In the genomic region with DNA sequence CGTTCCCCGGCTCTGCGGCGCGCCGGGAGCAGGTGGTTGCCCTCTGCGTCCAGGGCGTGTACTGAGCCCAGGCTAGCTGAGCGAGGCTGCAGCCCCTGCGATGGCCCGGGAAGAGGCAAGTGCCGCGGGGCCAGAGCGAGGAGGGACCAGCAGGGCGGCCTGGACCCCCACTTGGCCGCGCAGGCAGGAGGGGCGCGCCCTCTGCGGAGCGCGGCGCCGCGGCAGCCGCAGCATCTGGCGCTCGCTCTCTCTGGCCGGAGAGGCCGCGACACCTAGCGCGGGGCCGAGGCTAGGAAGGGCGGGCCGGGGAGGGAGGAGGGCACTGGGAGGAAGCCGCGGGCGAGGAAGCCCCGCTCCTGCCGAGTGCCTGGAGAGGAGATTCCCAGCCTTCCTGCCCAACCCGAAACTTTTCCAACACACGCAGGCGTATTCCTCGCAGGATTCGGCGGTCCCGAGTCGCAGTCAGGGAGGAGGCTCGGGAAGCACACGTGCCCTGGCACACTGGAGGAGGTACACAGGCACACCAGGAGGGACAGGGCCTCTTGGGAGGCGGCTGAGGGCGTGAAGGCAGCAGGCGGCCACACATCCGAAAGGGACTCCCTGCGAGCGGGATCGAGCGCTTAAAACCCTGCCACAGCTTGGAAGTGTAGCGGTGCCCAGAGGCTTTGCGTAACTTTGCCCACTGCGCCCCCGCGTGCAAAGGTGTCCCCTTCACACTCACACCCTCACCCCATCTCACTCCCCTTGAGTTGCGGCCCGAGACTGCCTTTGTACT, we compare ENCODE assay signal across 10 cellular contexts. TPM values are rescaled to one million over a fixed set of nuclear protein-coding genes. Genes with fewer than 3 reads are reported as not detected.
DNase-seq lines count a peak whose midpoint lies in the region; ATAC-seq lines count a peak whose summit lies in the region.
"Had no signal": no experiment of that assay in that cellular context is flagged by ENCODE, and none has a peak within 500 bp of the region (broad histone marks: within the 10 kb centered on the region; RNA-seq: fewer than 3 reads in every experiment).

No MANE protein-coding gene starts in this region.

- ATAC-seq in HG03280 (IDR thresholded peaks at IDR 0.05; ENCODE audit: unreplicated experiment), result no peak

- DNase-seq in NCI-H1105 (lab: John Stamatoyannopoulos, UW), result peak; percentile 34
- DNase-seq in dermis blood vessel endothelial cell, result peak; percentile 41
- DNase-seq in midbrain (lab: John Stamatoyannopoulos, UW), result peak; percentile 47
- no peak for DNase-seq in germinal center (ENCODE audit: low spot score)
- DNase-seq in LoVo (ENCODE audit: low spot score), result no peak
- DNase-seq in stimulated activated naive CD4-positive, alpha-beta T cell treated with Interleukin-2 at 50 U/mL for 16 hours (lab: John Stamatoyannopoulos, UW), result no peak
- DNase-seq: activated CD4-positive, alpha-beta T cell treated with anti-CD3 and anti-CD28 coated beads for 48 hours had no signal

- H3K79me2 ChIP-seq in ACC112 (ENCODE audit: control insufficient read depth, insufficient read depth, low read length, unreplicated experiment), result no peaks in the 10 kb centered on the region

- H2AFZ ChIP-seq in ACC112 (ENCODE audit: low read length, unreplicated experiment), result no peak overlapping the region

- H3K4me1 ChIP-seq in ACC112 (ENCODE audit: control insufficient read depth, insufficient read depth, low read length, unreplicated experiment), result no peaks in the 10 kb centered on the region

- peaks cover 90% of the 10 kb centered on the region for H3K27me3 ChIP-seq in ACC112 (ENCODE audit: insufficient read depth, low read length)

- H3K27ac ChIP-seq in ACC112 (ENCODE audit: low read depth, low read length), result no peak overlapping the region
- H3K27ac ChIP-seq: HL-60 had no signal

- H3K4me3 ChIP-seq in ACC112 (ENCODE audit: low read depth, low read length), result peak overlapping the region; percentile 16; the same call in 1 of the 2 replicates

- H3K36me3 ChIP-seq in ACC112 (ENCODE audit: insufficient read depth, low read length), result no peaks in the 10 kb centered on the region

RNA-seq across cellular contexts. Expression of a gene that starts 4.8 kb away (rescaled TPM):
- 45.8 and 114 TPM in 2 replicates for total RNA-seq in dermis blood vessel endothelial cell

Comparison
In these comparisons a context has a peak if more than half of its experiments do, and no peak if none do; other contexts are left out.
1. DNase-seq: peak in NCI-H1105 (single experiment), dermis blood vessel endothelial cell (single experiment) and midbrain (single experiment); none in germinal center (single experiment), LoVo (single experiment) and stimulated activated naive CD4-positive, alpha-beta T cell treated with Interleukin-2 at 50 U/mL for 16 hours (single experiment).